In genomic region chr1:196148367-196148970, GRCh38 we compare ENCODE assay signal across 1 cellular context.
TF ChIP-seq lines count a peak whose summit lies in the region.

No MANE protein-coding gene starts in this region.

TF ChIP-seq in WTC11, 78 proteins besides CTCF, POLR2A, EP300 and RAD21 (continued from another document):
- no peak for TF ChIP-seq ZNF425 (CRISPR knock-in tag; conservative IDR thresholded peaks at IDR 0.05)
- no peak for TF ChIP-seq ZNF671 (CRISPR knock-in tag; IDR thresholded peaks at IDR 0.05)
- no peak for TF ChIP-seq IRF2 (CRISPR knock-in tag; IDR thresholded peaks at IDR 0.05; ENCODE audit: borderline replicate concordance, low read depth)
- TF ChIP-seq GABPB1 (CRISPR knock-in tag; IDR thresholded peaks at IDR 0.05): no peak
- no peak for TF ChIP-seq ETV6 (CRISPR knock-in tag; IDR thresholded peaks at IDR 0.05)
- TF ChIP-seq USF1 (CRISPR knock-in tag; IDR thresholded peaks at IDR 0.05): no peak
- no peak for TF ChIP-seq EMX1 (CRISPR knock-in tag; IDR thresholded peaks at IDR 0.05)
